2 cellular contexts compared by ENCODE assay signal in genomic region chr5:10537614-10538013, GRCh38.
TF ChIP-seq lines count a peak whose summit lies in the region.

No MANE protein-coding gene starts in this region.

TF ChIP-seq in HEK293, 187 proteins besides CTCF, POLR2A, EP300 and RAD21:
- TF ChIP-seq ZNF449 (tag by site-specific recombination; IDR thresholded peaks at IDR 0.05) = no peak
- TF ChIP-seq ZNF600 (tag by site-specific recombination; IDR thresholded peaks at IDR 0.05) = no peak
- no peak for TF ChIP-seq ZBTB21 (tag by site-specific recombination; IDR thresholded peaks at IDR 0.05)
- no peak for TF ChIP-seq YY2 (tag by site-specific recombination; IDR thresholded peaks at IDR 0.05)
- no peak for TF ChIP-seq ZNF580 (tag by site-specific recombination; IDR thresholded peaks at IDR 0.05)
- no peak for TF ChIP-seq KLF7 (tag by site-specific recombination; IDR thresholded peaks at IDR 0.05; ENCODE audit: borderline replicate concordance)
- TF ChIP-seq ZNF692 (tag by site-specific recombination; IDR thresholded peaks at IDR 0.05) = peak; percentile 8; the same call in 1 of the 2 replicates
- no peak for TF ChIP-seq ZNF561 (tag by site-specific recombination; IDR thresholded peaks at IDR 0.05; ENCODE audit: borderline replicate concordance)
- TF ChIP-seq ZNF174 (tag by site-specific recombination; IDR thresholded peaks at IDR 0.05) = no peak
- TF ChIP-seq MYNN (tag by site-specific recombination; IDR thresholded peaks at IDR 0.05; ENCODE audit: borderline replicate concordance) = no peak
- no peak for TF ChIP-seq ZNF549 (tag by site-specific recombination; IDR thresholded peaks at IDR 0.05)
- peak; percentile 46 for TF ChIP-seq ZIC2 (tag by site-specific recombination; IDR thresholded peaks at IDR 0.05)
- no peak for TF ChIP-seq ZBTB20 (tag by site-specific recombination; IDR thresholded peaks at IDR 0.05)
- TF ChIP-seq ZNF391 (tag by site-specific recombination; IDR thresholded peaks at IDR 0.05; ENCODE audit: borderline replicate concordance, low read depth) = no peak
- no peak for TF ChIP-seq ZNF555 (tag by site-specific recombination; conservative IDR thresholded peaks at IDR 0.05)
- TF ChIP-seq ZNF404 (tag by site-specific recombination; IDR thresholded peaks at IDR 0.05) = no peak
- TF ChIP-seq ZNF335 (tag by site-specific recombination; conservative IDR thresholded peaks at IDR 0.05) = 0 out of 2 replicates have a peak, but pooled peaks have one; percentile 10
- TF ChIP-seq ZNF501 (tag by site-specific recombination; IDR thresholded peaks at IDR 0.05) = no peak
- TF ChIP-seq BCL11B (tag by site-specific recombination; IDR thresholded peaks at IDR 0.05; ENCODE audit: low read depth) = no peak
- no peak for TF ChIP-seq PRDM6 (tag by site-specific recombination; IDR thresholded peaks at IDR 0.05)
TF ChIP-seq in HEK293: peak in this region for 3.

TF ChIP-seq in GM12878, 131 proteins besides CTCF, POLR2A, EP300 and RAD21:
- TF ChIP-seq RELB (IDR thresholded peaks at IDR 0.05; ENCODE audit: low read depth) (no peak), PAX5 (IDR thresholded peaks at IDR 0.05; ENCODE audit: borderline replicate concordance, low read depth, low read length) (no peak), ASH2L (IDR thresholded peaks at IDR 0.05; ENCODE audit: borderline replicate concordance, low read depth) (no peak), RBBP5 (conservative IDR thresholded peaks at IDR 0.05) (no peak), DPF2 (IDR thresholded peaks at IDR 0.05) (no peak), HSF1 (IDR thresholded peaks at IDR 0.05; ENCODE audit: low read depth, low read length) (no peak), TAF1 (IDR thresholded peaks at IDR 0.05; ENCODE audit: borderline replicate concordance, low read depth, low read length) (no peak), ESRRA (IDR thresholded peaks at IDR 0.05; ENCODE audit: low read length) (no peak), ZBTB33 (IDR thresholded peaks at IDR 0.05) (no peak), PKNOX1 (IDR thresholded peaks at IDR 0.05) (no peak), LARP7 (IDR thresholded peaks at IDR 0.05) (no peak), EGR1 (IDR thresholded peaks at IDR 0.05; ENCODE audit: borderline replicate concordance in 1 of 2, low read depth in 2 of 2, low read length in 2 of 2) (no peak), STAT1 (conservative IDR thresholded peaks at IDR 0.05) (no peak), BACH1 (IDR thresholded peaks at IDR 0.05; ENCODE audit: borderline replicate concordance) (no peak), E2F4 (IDR thresholded peaks at IDR 0.05; ENCODE audit: low read depth, low read length) (no peak), ZNF217 (IDR thresholded peaks at IDR 0.05) (no peak), SKIL (IDR thresholded peaks at IDR 0.05; ENCODE audit: low read depth, poor library complexity, severe bottlenecking) (no peak), CEBPZ (IDR thresholded peaks at IDR 0.05; ENCODE audit: low read depth, low read length) (no peak), BCL11A (IDR thresholded peaks at IDR 0.05; ENCODE audit: low read depth, low read length) (no peak)
